Comparison of ENCODE assay signal across 12 cellular contexts in genomic region chr3:186822368-186822719, GRCh38. TPM values are rescaled to one million over a fixed set of nuclear protein-coding genes. Genes with fewer than 3 reads are reported as not detected.
DNase-seq lines count a peak whose midpoint lies in the region; ATAC-seq, FAIRE-seq and TF ChIP-seq lines count a peak whose summit lies in the region.
"Not testable (repeated sequence)": the region's sequence is repeated elsewhere in the genome, so short reads cannot be mapped to it uniquely, and the experiment has no call there.
"Had no signal": no experiment of that assay in that cellular context is flagged by ENCODE, and none has a peak within 500 bp of the region (broad histone marks: within the 10 kb centered on the region; RNA-seq: fewer than 3 reads in every experiment).

No MANE protein-coding gene starts in this region.

- H3K79me2 ChIP-seq in HCT116 (ENCODE audit: insufficient read depth, low read length); astrocyte (ENCODE audit: insufficient read depth, low read length): not testable (repeated sequence)

- H4K8ac ChIP-seq in mesenchymal stem cell (ENCODE audit: low read length) = not testable (repeated sequence)

- H3K27ac ChIP-seq in AG04450 (ENCODE audit: low read depth, low read length) = peak overlapping the region; percentile 49
- H3K27ac ChIP-seq in HCT116 (ENCODE audit: low read depth, low read length); astrocyte (ENCODE audit: low read depth, low read length): not testable (repeated sequence)
- peak overlapping the region; percentile 13 for H3K27ac ChIP-seq in RWPE2 (ENCODE audit: poor library complexity, severe bottlenecking)
- H3K27ac ChIP-seq in mesenchymal stem cell (ENCODE audit: low read length, poor library complexity, severe bottlenecking) = peak overlapping the region; percentile 23

- not testable (repeated sequence) for H3K9me3 ChIP-seq in AG04450 (ENCODE audit: control insufficient read depth, insufficient read depth, low read length); HCT116 (ENCODE audit: control insufficient read depth in 1 of 2, insufficient read depth in 1 of 2, low read depth in 1 of 2, low read length in 2 of 2); RWPE2 (ENCODE audit: severe bottlenecking); astrocyte (ENCODE audit: insufficient read depth, low read depth, low read length); mesenchymal stem cell (ENCODE audit: control insufficient read depth, low read length); skeletal muscle satellite cell (replicated peaks; ENCODE audit: low read length)

- not testable (repeated sequence) for FAIRE-seq in astrocyte (lab: Jason Lieb, UNC)

- CTCF ChIA-PET in AG04450 (lab: Charles Lee) (interaction anchor here (0.5 to 12.0 kb wide), 33 partner anchors 11 to 839 kb away, joined by 3 to 186 read pairs (median 4); partner anchors contain the start of genes AHSG, EIF4A2 and RPL39L), HCT116 (lab: Charles Lee) (interaction anchor here (0.7 to 4.2 kb wide), 11 partner anchors 11 to 833 kb away, joined by 3 to 64 read pairs (median 5); partner anchors contain the start of gene AHSG)

- TF ChIP-seq POLR2A in HCT116 (IDR thresholded peaks at IDR 0.05; ENCODE audit: borderline replicate concordance, extremely low read depth, insufficient read depth, insufficient read length) = peak; percentile 70

- not testable (repeated sequence) for H3K27me3 Mint-ChIP-seq in astrocyte (ENCODE audit: low read depth, unreplicated experiment)

- H3K79me1 ChIP-seq in mesenchymal stem cell (replicated peaks; ENCODE audit: low read length, poor library complexity, severe bottlenecking) = not testable (repeated sequence)

- H2AK5ac ChIP-seq in mesenchymal stem cell (ENCODE audit: low read length, severe bottlenecking) = not testable (repeated sequence)

- not testable (repeated sequence) for H3K4ac ChIP-seq in mesenchymal stem cell (ENCODE audit: low read depth in 1 of 2, low read length in 2 of 2)

- not testable (repeated sequence) for H3K4me1 ChIP-seq in HCT116 (ENCODE audit: control insufficient read depth in 1 of 2, insufficient read depth in 2 of 2, low read length in 2 of 2); RWPE2 (ENCODE audit: insufficient read depth, poor library complexity, severe bottlenecking)
- H3K4me1 ChIP-seq in astrocyte (ENCODE audit: insufficient read depth, low read length) = peaks cover 29% of the 10 kb centered on the region
- H3K4me1 ChIP-seq in mesenchymal stem cell (ENCODE audit: control insufficient read depth, insufficient read depth, low read depth, low read length) = peaks cover 30% of the 10 kb centered on the region
- H3K4me1 ChIP-seq in skeletal muscle satellite cell (ENCODE audit: control insufficient read depth, insufficient read depth, low read length) = peaks cover 25% of the 10 kb centered on the region

- not testable (repeated sequence) for H3K4me3 Mint-ChIP-seq in astrocyte (ENCODE audit: unreplicated experiment)

- not testable (repeated sequence) for H2BK12ac ChIP-seq in mesenchymal stem cell (ENCODE audit: low read length in 2 of 2)

- RAD21 ChIA-PET in HCT116 (lab: Charles Lee; ENCODE audit: low non-redundant PET in 1 of 2, low total read pairs in 2 of 2, uncharacterized antibody in 2 of 2, unreplicated experiment in 2 of 2) = interaction anchor here in 1 of 2 experiments (1.5 kb wide), 1 partner anchor 205 kb away, joined by 4 read pairs; no protein-coding TSS in a partner anchor

- TF ChIP-seq CTCF in AG04450 (IDR thresholded peaks at IDR 0.05; ENCODE audit: low read depth, low read length); HCT116 (IDR thresholded peaks at IDR 0.05 in 2 of 3, conservative IDR thresholded peaks at IDR 0.05 in 1 of 3; ENCODE audit: borderline replicate concordance in 1 of 3, insufficient read depth in 1 of 3, low read depth in 2 of 3, low read length in 2 of 3); RWPE2 (IDR thresholded peaks at IDR 0.05; ENCODE audit: poor library complexity, severe bottlenecking); astrocyte (IDR thresholded peaks at IDR 0.05; ENCODE audit: insufficient read depth, low read depth, low read length); cardiac fibroblast (IDR thresholded peaks at IDR 0.05; ENCODE audit: low read depth, low read length); fibroblast of the aortic adventitia (IDR thresholded peaks at IDR 0.05; ENCODE audit: insufficient read depth, low read length): not testable (repeated sequence)

- H3K27ac Mint-ChIP-seq in astrocyte (ENCODE audit: unreplicated experiment) = not testable (repeated sequence)

- not testable (repeated sequence) for H3K4me2 ChIP-seq in HCT116 (ENCODE audit: low read length); mesenchymal stem cell (ENCODE audit: low read length, poor library complexity, severe bottlenecking)
- peak overlapping the region; percentile 67 for H3K4me2 ChIP-seq in astrocyte (ENCODE audit: low read length)
- H3K4me2 ChIP-seq in skeletal muscle satellite cell (ENCODE audit: low read length) = peak overlapping the region; percentile 39

- POLR2A ChIA-PET in AG04450 (lab: Yijun Ruan, JAX) (interaction anchor here (1.4 to 1.8 kb wide), 2 partner anchors 32 to 39 kb away, joined by 10 to 16 read pairs; partner anchors contain the start of gene EIF4A2), HCT116 (lab: Charles Lee) (interaction anchor here (1.3 to 1.5 kb wide), 2 partner anchors 32 to 208 kb away, joined by 3 to 4 read pairs; no protein-coding TSS in a partner anchor)

- H3K9me3 Mint-ChIP-seq in astrocyte (ENCODE audit: unreplicated experiment) = not testable (repeated sequence)

- BruUV-seq in HCT116 (replicated peaks; lab: Mats Ljungman, UMichigan) = not testable (repeated sequence)

- not testable (repeated sequence) for H3K9me2 ChIP-seq in HCT116 (ENCODE audit: insufficient read depth)

- H3K18ac ChIP-seq in mesenchymal stem cell (ENCODE audit: low read depth in 1 of 2, low read length in 2 of 2) = not testable (repeated sequence)

- not testable (repeated sequence) for H3K14ac ChIP-seq in mesenchymal stem cell (ENCODE audit: low read length in 2 of 2)

- not testable (repeated sequence) for TF ChIP-seq RAD21 in HCT116 (IDR thresholded peaks at IDR 0.05; ENCODE audit: low read depth)

- not testable (repeated sequence) for H3K9ac ChIP-seq in HCT116 (ENCODE audit: low read length); astrocyte (ENCODE audit: low read length)
- H3K9ac ChIP-seq in mesenchymal stem cell (ENCODE audit: low read length) (peak overlapping the region; percentile 84), skeletal muscle satellite cell (ENCODE audit: low read depth, low read length) (peak overlapping the region; percentile 29)

- H3K4me1 Mint-ChIP-seq in astrocyte (ENCODE audit: low read depth, unreplicated experiment) = peaks cover 18% of the 10 kb centered on the region

- H2BK15ac ChIP-seq in mesenchymal stem cell (ENCODE audit: low read depth, poor library complexity, severe bottlenecking) = not testable (repeated sequence)

- not testable (repeated sequence) for H3K36me3 ChIP-seq in HCT116 (ENCODE audit: control insufficient read depth in 1 of 2, insufficient read depth in 2 of 2, low read length in 2 of 2); RWPE2 (ENCODE audit: low read depth); astrocyte (ENCODE audit: insufficient read depth, low read length); mesenchymal stem cell (ENCODE audit: control insufficient read depth in 1 of 2, insufficient read depth in 2 of 2, low read depth in 1 of 2, low read length in 2 of 2); skeletal muscle satellite cell (ENCODE audit: insufficient read depth, low read length)

- intact Hi-C loops in HCT116 (cut with micrococcal nuclease) = loop anchor here (10.0 kb wide), 3 partner anchors 238 to 838 kb away; no protein-coding TSS in a partner anchor

- not testable (repeated sequence) for H2AFZ ChIP-seq in HCT116 (ENCODE audit: low read depth, low read length, poor library complexity, severe bottlenecking); astrocyte (ENCODE audit: low read depth, low read length); mesenchymal stem cell (ENCODE audit: low read depth, low read length)

- H4K20me1 ChIP-seq in HCT116 (ENCODE audit: insufficient read depth); astrocyte (ENCODE audit: insufficient read depth, low read length): not testable (repeated sequence)

- not testable (repeated sequence) for DNase-seq in AG04450 (ENCODE audit: low read depth, low spot score); HCT116 (ENCODE audit: low read depth, low spot score); RWPE2 (ENCODE audit: low spot score); astrocyte (ENCODE audit: low read depth); mesenchymal stem cell
- DNase-seq in cardiac fibroblast (ENCODE audit: low read depth in 2 of 2) = peak; percentile 24 to 54
- DNase-seq in fibroblast of the aortic adventitia (ENCODE audit: low read depth) = peak; percentile 17

- WGBS in mesenchymal stem cell = 60% methylated on average over 2 of the region's 2 CpGs

- H3K27me3 ChIP-seq in AG04450 (ENCODE audit: control insufficient read depth, insufficient read depth, low read length); HCT116 (ENCODE audit: insufficient read depth, low read length); RWPE2 (ENCODE audit: insufficient read depth, poor library complexity, severe bottlenecking); astrocyte (ENCODE audit: insufficient read depth, low read length); mesenchymal stem cell (ENCODE audit: control insufficient read depth in 1 of 2, insufficient read depth in 1 of 2, low read length in 2 of 2); skeletal muscle satellite cell (ENCODE audit: control insufficient read depth, insufficient read depth, low read length): not testable (repeated sequence)

- not testable (repeated sequence) for ATAC-seq in HCT116; RWPE2 (ENCODE audit: low read depth)

- not testable (repeated sequence) for H3K36me3 Mint-ChIP-seq in astrocyte (ENCODE audit: low read depth, unreplicated experiment)

- H4K91ac ChIP-seq in mesenchymal stem cell (ENCODE audit: low read length) = not testable (repeated sequence)

- not testable (repeated sequence) for H3K23ac ChIP-seq in mesenchymal stem cell (ENCODE audit: low read length in 2 of 2)

- not testable (repeated sequence) for H2BK5ac ChIP-seq in mesenchymal stem cell (ENCODE audit: low read depth, low read length, poor library complexity, severe bottlenecking)

- not testable (repeated sequence) for H2BK120ac ChIP-seq in mesenchymal stem cell (ENCODE audit: low read depth, low read length)

- not testable (repeated sequence) for H3K4me3 ChIP-seq in AG04450 (ENCODE audit: low read depth, low read length); HCT116 (replicated peaks in 1 of 2; ENCODE audit: low read depth in 1 of 2, low read length in 2 of 2); RWPE2 (ENCODE audit: severe bottlenecking); astrocyte (ENCODE audit: insufficient read depth, low read depth, low read length); cardiac fibroblast (replicated peaks in 1 of 2; ENCODE audit: low read depth in 2 of 2, low read length in 2 of 2); fibroblast of the aortic adventitia (ENCODE audit: low read depth, low read length); mesenchymal stem cell (ENCODE audit: insufficient read depth in 1 of 2, low read depth in 1 of 2, low read length in 2 of 2); skeletal muscle satellite cell (ENCODE audit: low read length)

RNA-seq across cellular contexts. Expression of gene RFC4, which starts 16.1 kb away (rescaled TPM):
- 7.3 and 9.4 TPM in 2 replicates for polyA plus RNA-seq in AG04450 (2011; rRNA removed)
- 3.5 and 4.0 TPM in 2 replicates for polyA minus RNA-seq in AG04450 (2011; rRNA and poly(A)+ RNA removed)
- total RNA-seq in HCT116 (2021; ENCODE audit: unreplicated experiment) (86.2 TPM), astrocyte (9.2 and 13.1 TPM in 2 replicates), fibroblast of the aortic adventitia (ENCODE audit: low replicate concordance) (13.2 and 48.4 TPM in 2 replicates)
- polyA plus RNA-seq in HCT116 (2012) = 41.6 and 55.6 TPM in 2 replicates
- polyA plus RNA-seq in mesenchymal stem cell (2013, experiment 1 of 2) = 11.5 TPM
- polyA plus RNA-seq in mesenchymal stem cell (2013, experiment 2 of 2) = 11.5 TPM
- total RNA-seq in skeletal muscle satellite cell (2012; rRNA removed) = 25.6 and 29.1 TPM in 2 replicates

RNA-seq across cellular contexts. Expression of gene ADIPOQ, which starts 20.2 kb away (rescaled TPM):
- polyA plus RNA-seq in AG04450 (2011; rRNA removed) = not detected in 2 replicates
- polyA minus RNA-seq in AG04450 (2011; rRNA and poly(A)+ RNA removed) = not detected in 2 replicates
- not detected for total RNA-seq in HCT116 (2021; ENCODE audit: unreplicated experiment)
- not detected in 2 replicates for polyA plus RNA-seq in HCT116 (2012)
- not detected in 2 replicates for total RNA-seq in astrocyte
- not detected in 2 replicates for total RNA-seq in fibroblast of the aortic adventitia (ENCODE audit: low replicate concordance)
- polyA plus RNA-seq in mesenchymal stem cell (2013, experiment 1 of 2) = not detected
- not detected for polyA plus RNA-seq in mesenchymal stem cell (2013, experiment 2 of 2)
- total RNA-seq in skeletal muscle satellite cell (2012; rRNA removed) = not detected in 2 replicates
- total RNA-seq: A673; CD4-positive, CD25-positive, alpha-beta regulatory T cell; CD8-positive, alpha-beta memory T cell; GM23338 had no signal
- polyA plus RNA-seq: CD4-positive, CD25-positive, alpha-beta regulatory T cell; CD8-positive, alpha-beta memory T cell; GM23338 had no signal

RNA-seq across cellular contexts. Expression of gene EIF4A2, which starts 39.0 kb away (rescaled TPM):
- polyA plus RNA-seq in AG04450 (2011; rRNA removed) = 498 and 774 TPM in 2 replicates
- polyA minus RNA-seq in AG04450 (2011; rRNA and poly(A)+ RNA removed) = 260 and 394 TPM in 2 replicates
- total RNA-seq in HCT116 (2021; ENCODE audit: unreplicated experiment) (398 TPM), astrocyte (323 and 337 TPM in 2 replicates), fibroblast of the aortic adventitia (ENCODE audit: low replicate concordance) (383 and 640 TPM in 2 replicates)
- polyA plus RNA-seq in HCT116 (2012) = 347 and 396 TPM in 2 replicates
- polyA plus RNA-seq in mesenchymal stem cell (2013, experiment 1 of 2) = 133 TPM
- polyA plus RNA-seq in mesenchymal stem cell (2013, experiment 2 of 2) = 135 TPM
- total RNA-seq in skeletal muscle satellite cell (2012; rRNA removed) = 291 and 372 TPM in 2 replicates
